In genomic region chr15:78341057-78341763, GRCh38 we compare ENCODE assay signal across 18 cellular contexts. TPM values are rescaled to one million over a fixed set of nuclear protein-coding genes. Genes with fewer than 3 reads are reported as not detected.
A peak's percentile ranks its signal among the peaks of the same experiment; 100 is the strongest.
DNase-seq lines count a peak whose midpoint lies in the region; ATAC-seq and TF ChIP-seq lines count a peak whose summit lies in the region.
"Had no signal": no experiment of that assay in that cellular context is flagged by ENCODE, and none has a peak within 500 bp of the region (broad histone marks: within the 10 kb centered on the region; RNA-seq: fewer than 3 reads in every experiment).

No MANE protein-coding gene starts in this region.

- no peaks in the 10 kb centered on the region for H3K9me3 Mint-ChIP-seq in MCF 10A (ENCODE audit: unreplicated experiment)
- H3K9me3 Mint-ChIP-seq: activated CD4-positive, alpha-beta T cell treated with anti-CD3 and anti-CD28 coated beads, Interleukin-2, amount 10 ng/mL, durations not matched to agents 24 days and 14 days had no signal

- no peak overlapping the region for H3K9ac ChIP-seq in adipocyte (ENCODE audit: low read length)

- H3K4me3 ChIP-seq in breast epithelium (peak overlapping the region in 2 of 3 donors; percentile 52 to 64), adipocyte (ENCODE audit: low read length) (no peak overlapping the region)
- H3K4me3 ChIP-seq: GM12878 had no signal

- H3K9me3 ChIP-seq in breast epithelium: no peaks in the 10 kb centered on the region
- no peaks in the 10 kb centered on the region for H3K9me3 ChIP-seq in adipocyte (ENCODE audit: control insufficient read depth, low read length)
- H3K9me3 ChIP-seq: vagina had no signal

- H3K27ac Mint-ChIP-seq in MCF 10A (ENCODE audit: low read depth, unreplicated experiment): no peak overlapping the region
- H3K27ac Mint-ChIP-seq: activated CD4-positive, alpha-beta T cell treated with anti-CD3 and anti-CD28 coated beads, Interleukin-2, amount 10 ng/mL, durations not matched to agents 24 days and 14 days; naive thymus-derived CD8-positive, alpha-beta T cell had no signal

- H3K27me3 Mint-ChIP-seq in MCF 10A (ENCODE audit: insufficient read depth, unreplicated experiment): peaks cover 68% of the 10 kb centered on the region

- CTCF ChIA-PET in MCF 10A (lab: Yijun Ruan, JAX): no interaction called here

- intact Hi-C loops in breast epithelium (cut with DNase I; ENCODE audit: low total_unique reads) (no loop called here), MCF 10A (cut with micrococcal nuclease) (no loop called here), sciatic nerve (cut with DNase I) (no loop called here)

- TF ChIP-seq POLR2A in breast epithelium (IDR thresholded peaks at IDR 0.05): no peak

- no peak for DNase-seq in breast epithelium (ENCODE audit: low spot score in 2 of 2)
- no peak for DNase-seq in MCF 10A (ENCODE audit: unreplicated experiment)
- peak; percentile 8 for DNase-seq in adipocyte (ENCODE audit: low read depth)
- peak; percentile 74 for DNase-seq in iPS-NIHi7 (ENCODE audit: extremely low spot score)
- no peak for DNase-seq in sciatic nerve (ENCODE audit: low spot score)
- no peak for DNase-seq in NCI-H2029 (lab: John Stamatoyannopoulos, UW)
- DNase-seq in germinal center (ENCODE audit: low spot score): no peak
- DNase-seq in HPDE6-E6E7 (ENCODE audit: extremely low spot score): no peak
- DNase-seq: activated CD4-positive, alpha-beta T cell treated with anti-CD3 and anti-CD28 coated beads, Interleukin-2, amount 10 ng/mL, durations not matched to agents 24 days and 14 days; activated effector memory CD4-positive, alpha-beta T cell treated with anti-CD3 and anti-CD28 coated beads, Interleukin-2, amount 50 U/mL, for 16 hours; brain microvascular endothelial cell; NCI-H1694 had no signal

- no peak overlapping the region for H3K4me3 Mint-ChIP-seq in MCF 10A (ENCODE audit: unreplicated experiment)
- H3K4me3 Mint-ChIP-seq: activated CD4-positive, alpha-beta T cell treated with anti-CD3 and anti-CD28 coated beads, Interleukin-2, amount 10 ng/mL, durations not matched to agents 24 days and 14 days; naive thymus-derived CD8-positive, alpha-beta T cell had no signal

- no peaks in the 10 kb centered on the region for H3K4me1 ChIP-seq in breast epithelium
- H3K4me1 ChIP-seq in adipocyte (ENCODE audit: control insufficient read depth, insufficient read depth, low read length): peaks cover 3% of the 10 kb centered on the region

- POLR2A ChIA-PET in MCF 10A (lab: Yijun Ruan, JAX): no interaction called here

- H3K36me3 ChIP-seq in breast epithelium (no peaks in the 10 kb centered on the region), adipocyte (ENCODE audit: control insufficient read depth, insufficient read depth, low read length, severe bottlenecking) (no peaks in the 10 kb centered on the region)
- H3K36me3 ChIP-seq: brain microvascular endothelial cell, vagina had no signal

- H3K27me3 ChIP-seq in breast epithelium (peaks cover 0 to 34% of the 10 kb centered on the region in 2 donors), adipocyte (replicated peaks; ENCODE audit: control insufficient read depth, insufficient read depth, low read length) (peaks cover 78% of the 10 kb centered on the region)
- H3K27me3 ChIP-seq: vagina had no signal

- H3K36me3 Mint-ChIP-seq in MCF 10A (ENCODE audit: insufficient read depth, unreplicated experiment): no peaks in the 10 kb centered on the region
- H3K36me3 Mint-ChIP-seq: naive thymus-derived CD8-positive, alpha-beta T cell had no signal

- no peak overlapping the region for H3K27ac ChIP-seq in breast epithelium
- H3K27ac ChIP-seq: brain microvascular endothelial cell, vagina had no signal

- peak; percentile 41 for ATAC-seq in sciatic nerve
- ATAC-seq: esophagus mucosa; GM12878; naive thymus-derived CD8-positive, alpha-beta T cell had no signal

- no peaks in the 10 kb centered on the region for H3K4me1 Mint-ChIP-seq in MCF 10A (ENCODE audit: insufficient read depth, unreplicated experiment)
- H3K4me1 Mint-ChIP-seq: activated CD4-positive, alpha-beta T cell treated with anti-CD3 and anti-CD28 coated beads, Interleukin-2, amount 10 ng/mL, durations not matched to agents 24 days and 14 days had no signal

- no TSS peak for BruUV-seq in MCF 10A (replicated peaks; lab: Mats Ljungman, UMichigan)

- TF ChIP-seq CTCF in breast epithelium (IDR thresholded peaks at IDR 0.05): no peak
- TF ChIP-seq CTCF in MCF 10A (IDR thresholded peaks at IDR 0.05; ENCODE audit: unreplicated experiment): no peak

RNA-seq across cellular contexts. Expression of gene CRABP1, which starts 1.1 kb away (rescaled TPM):
- 10 to 100 TPM in 2 of 3 donors, not detected in 1; 11.5 to 14.5 TPM for total RNA-seq in breast epithelium
- not detected in 2 replicates for total RNA-seq in MCF 10A (2022)
- 28.8 TPM for total RNA-seq in sciatic nerve
- total RNA-seq: activated CD4-positive, alpha-beta T cell treated with anti-CD3 and anti-CD28 coated beads, Interleukin-2, amount 10 ng/mL, durations not matched to agents 24 days and 14 days; esophagus mucosa; H4; naive thymus-derived CD8-positive, alpha-beta T cell; T-helper 1 cell treated with Interleukin-12 subunit alpha and Interleukin-12 subunit beta and Interleukin-4 antibody, amounts not matched to agents 30 ng/mL and 1 ng/mL, for 36 hours; vagina had no signal

RNA-seq across cellular contexts. Expression of gene SKIC8, which starts 41.8 kb away (rescaled TPM):
- 10 to 100 TPM; 63.5 to 98.8 (median 96.0) TPM for total RNA-seq in breast epithelium
- total RNA-seq in MCF 10A (2022): 54.3 and 56.2 TPM in 2 replicates
- total RNA-seq in sciatic nerve: 48.2 TPM

Comparison
In these comparisons a context has a peak if more than half of its experiments do, and no peak if none do; other contexts are left out.
1. DNase-seq: peak in adipocyte (single experiment) and iPS-NIHi7 (single experiment); none in breast epithelium (0 of 2), MCF 10A (single experiment), sciatic nerve (single experiment), NCI-H2029 (single experiment), germinal center (single experiment) and HPDE6-E6E7 (single experiment).